ENCODE assay signal across 28 cellular contexts in the genomic region with DNA sequence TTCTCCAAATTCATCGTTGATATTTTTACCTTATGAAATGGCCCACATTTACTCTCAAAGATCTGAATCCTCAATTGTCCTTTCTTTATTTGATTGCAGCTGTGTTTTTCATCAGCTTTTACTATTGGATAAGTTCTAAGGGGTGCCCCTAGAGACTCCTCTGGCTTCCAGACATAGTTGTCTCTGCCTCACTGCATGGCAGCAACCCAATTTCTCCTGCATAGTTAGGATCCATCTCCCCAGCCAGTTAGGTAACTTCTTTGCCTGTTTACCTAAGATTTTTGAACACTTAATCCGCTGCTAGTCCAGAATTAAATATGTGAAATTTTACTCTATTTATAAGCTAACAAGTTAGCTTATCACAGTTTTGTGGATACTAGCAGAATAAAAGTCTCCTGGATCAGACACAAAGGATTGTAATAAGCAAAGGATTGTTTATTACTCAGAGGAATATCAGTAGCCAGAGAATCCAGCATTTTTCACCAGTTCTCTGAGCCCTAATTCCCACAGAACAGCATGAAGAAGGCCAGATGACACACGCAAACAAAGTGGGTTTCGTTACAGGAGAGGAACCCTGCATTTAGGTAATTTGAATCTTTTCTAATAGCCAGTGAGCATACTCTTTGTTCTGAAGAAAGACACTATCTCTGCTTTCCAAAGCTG.
DNase-seq lines count a peak whose midpoint lies in the region; ATAC-seq and TF ChIP-seq lines count a peak whose summit lies in the region.
"Had no signal": no experiment of that assay in that cellular context is flagged by ENCODE, and none has a peak within 500 bp of the region (broad histone marks: within the 10 kb centered on the region; RNA-seq: fewer than 3 reads in every experiment).

No MANE protein-coding gene starts in this region.

- no peaks in the 10 kb centered on the region for H3K4me1 ChIP-seq in left ventricle myocardium inferior
- H3K4me1 ChIP-seq: pancreas had no signal

- H3K27ac ChIP-seq in left ventricle myocardium inferior (replicated peaks) = peak overlapping the region; percentile 44
- H3K27ac ChIP-seq: pancreas had no signal

- intact Hi-C loops in left ventricle myocardium inferior (cut with micrococcal nuclease) = no loop called here

- TF ChIP-seq CTCF in choroid plexus epithelial cell (conservative IDR thresholded peaks at IDR 0.05; ENCODE audit: low read depth, low read length) (no peak), left ventricle myocardium inferior (IDR thresholded peaks at IDR 0.05; ENCODE audit: borderline replicate concordance) (no peak)

- ATAC-seq in HG03135 (IDR thresholded peaks at IDR 0.05; ENCODE audit: unreplicated experiment) (no peak), HG03039 (IDR thresholded peaks at IDR 0.05; ENCODE audit: unreplicated experiment) (no peak)
- ATAC-seq: activated CD8-positive, alpha-beta memory T cell treated with anti-CD3 and anti-CD28 coated beads, Interleukin-2, amount 10 ng/mL, durations not matched to agents 7 days and 5 days; activated T-cell treated with anti-CD3 and anti-CD28 coated beads, Interleukin-2, amount 50 U/mL, for 72 hours; effector memory CD8-positive, alpha-beta T cell; GM12878; mucosa of descending colon; Panc1; pancreas; stimulated activated effector memory CD8-positive, alpha-beta T cell treated with anti-CD3 and anti-CD28 coated beads, Interleukin-12 subunit alpha, Interleukin-12 subunit beta, amount 100 ng/mL, for 72 hours; T-cell had no signal

- no peaks in the 10 kb centered on the region for H3K9me3 ChIP-seq in left ventricle myocardium inferior (replicated peaks)
- H3K9me3 ChIP-seq: mucosa of descending colon, pancreas had no signal

- DNase-seq in LHCN-M2 (ENCODE audit: low read depth) (peak; percentile 85), choroid plexus epithelial cell (ENCODE audit: low read depth) (peak; percentile 70), left ventricle myocardium inferior (no peak), skeletal muscle cell (ENCODE audit: low read depth) (peak; percentile 88), LoVo (ENCODE audit: low spot score) (no peak)
- DNase-seq: activated B cell treated with CpG ODN at 0.5 μM for 24 hours; activated CD4-positive, alpha-beta T cell treated with anti-CD3 and anti-CD28 coated beads, Interleukin-2, amount 50 U/mL, for 1 hour; activated CD8-positive, alpha-beta memory T cell treated with anti-CD3 and anti-CD28 coated beads, Interleukin-2, amount 10 ng/mL, durations not matched to agents 7 days and 5 days; activated naive CD4-positive, alpha-beta T cell treated with anti-CD3 and anti-CD28 coated beads for 36 hours; activated T-cell treated with anti-CD3 and anti-CD28 coated beads, Interleukin-2, amount 50 U/mL, for 72 hours; amygdala; cortex of kidney; effector memory CD8-positive, alpha-beta T cell; islet precursor cell; Karpas-422; mucosa of descending colon; NCI-H526 treated with DMSO at 0.1 percent for 48 hours; nephron progenitor cell; pancreas; SIG-M5; stimulated activated CD4-positive, alpha-beta T cell treated with anti-CD3 and anti-CD28 coated beads, Interleukin-4, amount 100 ng/mL, for 24 hours; T-cell had no signal

- H3K27me3 ChIP-seq in left ventricle myocardium inferior (ENCODE audit: low read depth) = no peaks in the 10 kb centered on the region
- H3K27me3 ChIP-seq: pancreas had no signal

- no peaks in the 10 kb centered on the region for H3K36me3 ChIP-seq in left ventricle myocardium inferior
- H3K36me3 ChIP-seq: pancreas had no signal

- no peak overlapping the region for H3K4me3 ChIP-seq in choroid plexus epithelial cell (ENCODE audit: low read depth, low read length)
- no peak overlapping the region for H3K4me3 ChIP-seq in left ventricle myocardium inferior
- no peak overlapping the region for H3K4me3 ChIP-seq in skeletal muscle cell (ENCODE audit: low read depth, low read length)
- H3K4me3 ChIP-seq: GM12878, lung, mucosa of descending colon, pancreas had no signal

Comparison
In these comparisons a context has a peak if more than half of its experiments do, and no peak if none do; other contexts are left out.
1. DNase-seq: peak in LHCN-M2 (single experiment), choroid plexus epithelial cell (single experiment) and skeletal muscle cell (single experiment); none in left ventricle myocardium inferior (single experiment) and LoVo (single experiment).